ENCODE assay signal across 10 cellular contexts in the genomic region with DNA sequence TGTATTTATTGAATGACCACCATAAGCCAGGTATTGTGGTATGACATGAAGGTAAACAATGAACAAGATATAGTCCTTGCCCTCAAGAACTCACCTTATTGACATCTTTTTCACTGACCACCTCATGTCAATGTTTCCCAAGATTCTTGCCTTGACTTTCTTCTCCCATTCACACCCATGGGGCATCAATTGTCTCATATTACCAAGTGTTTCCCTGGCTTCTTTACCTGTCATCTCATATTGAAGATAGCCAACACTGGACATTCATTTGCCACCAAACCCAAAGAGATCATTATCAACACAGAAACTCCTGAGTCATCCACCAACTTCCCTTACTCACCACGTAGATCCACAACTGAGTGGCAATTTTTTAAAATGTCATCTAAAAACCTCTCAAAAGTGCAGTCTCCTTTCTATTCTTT. TPM values are rescaled to one million over a fixed set of nuclear protein-coding genes. Genes with fewer than 3 reads are reported as not detected.
DNase-seq lines count a peak whose midpoint lies in the region; ATAC-seq, FAIRE-seq and TF ChIP-seq lines count a peak whose summit lies in the region.
"Had no signal": no experiment of that assay in that cellular context is flagged by ENCODE, and none has a peak within 500 bp of the region (broad histone marks: within the 10 kb centered on the region; RNA-seq: fewer than 3 reads in every experiment).

No MANE protein-coding gene starts in this region.

- BruUV-seq in HepG2 (replicated peaks; lab: Mats Ljungman, UMichigan) = no TSS peak

- peak; percentile 60 for DNase-seq in NB4 (ENCODE audit: low read depth)
- no peak for DNase-seq in HepG2 (ENCODE audit: low spot score)
- DNase-seq in UCSD-AML1 (lab: John Stamatoyannopoulos, UW; ENCODE audit: unreplicated experiment) = no peak
- no peak for DNase-seq in HK-2 (ENCODE audit: unreplicated experiment)
- no peak for DNase-seq in stimulated activated CD4-positive, alpha-beta T cell treated with anti-CD3 and anti-CD28 coated beads, Interleukin-2, amount 100 ng/mL, for 24 hours
- DNase-seq: activated CD8-positive, alpha-beta memory T cell treated with anti-CD3 and anti-CD28 coated beads, Interleukin-2, amount 50 U/mL, for 4 hours; right lobe of liver had no signal

- no peak overlapping the region for H2AFZ ChIP-seq in HepG2 (ENCODE audit: low read length)

- intact Hi-C loops in HepG2 (cut with micrococcal nuclease; ENCODE audit: unreplicated experiment) = loop anchor here (10.0 kb wide), 1 partner anchor 1737 kb away; no protein-coding TSS in a partner anchor

- ATAC-seq in GM18907 (IDR thresholded peaks at IDR 0.05; ENCODE audit: unreplicated experiment) (peak; percentile 55), HG02642 (IDR thresholded peaks at IDR 0.05; ENCODE audit: poor library complexity, unreplicated experiment) (peak; percentile 52), HepG2 (no peak), GM19397 (IDR thresholded peaks at IDR 0.05; ENCODE audit: unreplicated experiment) (no peak)

- no peaks in the 10 kb centered on the region for H3K79me2 ChIP-seq in HepG2 (ENCODE audit: insufficient read depth, low read length)

- H4K20me1 ChIP-seq in HepG2 (ENCODE audit: insufficient read depth, low read length) = no peaks in the 10 kb centered on the region

- H3K36me3 ChIP-seq in HepG2 (replicated peaks in 1 of 2; ENCODE audit: control insufficient read depth in 1 of 2, insufficient read depth in 2 of 2, low read length in 2 of 2) = no peaks in the 10 kb centered on the region
- H3K36me3 ChIP-seq: right lobe of liver had no signal

- WGBS in HepG2 (ENCODE audit: low lambda C conversion rate) = 13% methylated on average over 1 of the region's 1 CpG

- POLR2A ChIA-PET in HepG2 (lab: Yijun Ruan, JAX) = no interaction called here

- TF ChIP-seq POLR2A in NB4 (IDR thresholded peaks at IDR 0.05; ENCODE audit: extremely low read depth, insufficient read length) = no peak
- no peak for TF ChIP-seq POLR2A in HepG2 (IDR thresholded peaks at IDR 0.05; ENCODE audit: insufficient read depth in 1 of 2, low read depth in 2 of 2, low read length in 2 of 2)

- H3K4me2 ChIP-seq in HepG2 (ENCODE audit: low read depth, low read length) = no peak overlapping the region

- H3K4me3 ChIP-seq in NB4 (ENCODE audit: low read depth, low read length) (no peak overlapping the region), HepG2 (replicated peaks in 1 of 3; ENCODE audit: insufficient read depth in 1 of 3, low read depth in 2 of 3, low read length in 3 of 3) (no peak overlapping the region)
- H3K4me3 ChIP-seq: right lobe of liver had no signal

- no peaks in the 10 kb centered on the region; a peak in 1 of 5 replicates for H3K27me3 ChIP-seq in HepG2 (ENCODE audit: control insufficient read depth in 1 of 2, insufficient read depth in 2 of 2, low read length in 2 of 2)
- H3K27me3 ChIP-seq: right lobe of liver had no signal

- no peak overlapping the region for H3K27ac ChIP-seq in HepG2 (ENCODE audit: extremely low read length, insufficient read depth, low read length)
- H3K27ac ChIP-seq: right lobe of liver had no signal

- FAIRE-seq in HepG2 (lab: Jason Lieb, UNC) = no peak

- no peak for TF ChIP-seq EP300 in HepG2 (IDR thresholded peaks at IDR 0.05; ENCODE audit: low read depth in 2 of 2, low read length in 2 of 2)
- TF ChIP-seq EP300 in HepG2 (CRISPR knock-in tag; IDR thresholded peaks at IDR 0.05; ENCODE audit: borderline replicate concordance) = no peak

- in situ Hi-C loops in HepG2 (cut with HindIII; ENCODE audit: extremely low pct_ligation_motif_present, low pct_unique_long_range_greater_than_20kb) = no loop called here

- H3K9ac ChIP-seq in HepG2 (ENCODE audit: insufficient read depth, low read depth, low read length) = no peak overlapping the region

- CTCF ChIA-PET in HepG2 (lab: Yijun Ruan, JAX; ENCODE audit: low intra/inter-chr PET ratio, low total read pairs) = no interaction called here

- TF ChIP-seq CTCF in NB4 (IDR thresholded peaks at IDR 0.05; ENCODE audit: low read depth, low read length) (no peak), HepG2 (CRISPR knock-in tag; IDR thresholded peaks at IDR 0.05) (no peak)

- TF ChIP-seq RAD21 in HepG2 (CRISPR knock-in tag; IDR thresholded peaks at IDR 0.05) = no peak

- H3K9me3 ChIP-seq in HepG2 (ENCODE audit: low read length) = no peaks in the 10 kb centered on the region
- H3K9me3 ChIP-seq: right lobe of liver had no signal

- peaks cover 13% of the 10 kb centered on the region; the same call in 1 of the 2 replicates for H3K4me1 ChIP-seq in HepG2 (ENCODE audit: insufficient read depth, low read length)
- H3K4me1 ChIP-seq: right lobe of liver had no signal

TF ChIP-seq in HepG2, 621 proteins besides CTCF, POLR2A, EP300 and RAD21:
- peak; percentile 25; the same call in 1 of the 2 replicates for TF ChIP-seq NFE2L2 (IDR thresholded peaks at IDR 0.05; ENCODE audit: low read length)
- TF ChIP-seq JUND (CRISPR knock-in tag; IDR thresholded peaks at IDR 0.05) = no peak

RNA-seq across cellular contexts. Expression of a gene that starts 2.2 kb away (rescaled TPM):
- total RNA-seq in HepG2 (2016; rRNA removed; fragmentation: Illumina TruSeq; extraction: Trizol) = 0.15 TPM in 1 of 2 replicates, not detected in the other
- total RNA-seq in HepG2 (2016; cell fraction: cytosol; rRNA removed; fragmentation: Illumina TruSeq; extraction: Trizol; ENCODE audit: low read depth) = not detected in 2 replicates
- total RNA-seq in HepG2 (2016; cell fraction: insoluble cytoplasmic fraction; rRNA removed; fragmentation: Illumina TruSeq; extraction: Trizol) = 0.35 and 0.40 TPM in 2 replicates
- 0.24 TPM in 1 of 2 replicates, not detected in the other for total RNA-seq in HepG2 (2016; cell fraction: membrane; rRNA removed; fragmentation: Illumina TruSeq; extraction: Trizol)
- total RNA-seq in HepG2 (2016; cell fraction: nucleus; rRNA removed; fragmentation: Illumina TruSeq; extraction: Trizol) = 0.50 TPM in 1 of 2 replicates, not detected in the other
- 0.42 and 0.69 TPM in 2 replicates for polyA plus RNA-seq in HepG2 (2011; rRNA removed)
- polyA plus RNA-seq in HepG2 (2011; cell fraction: cytosol; rRNA removed) = 0.38 TPM in 1 of 2 replicates, not detected in the other
- polyA plus RNA-seq in HepG2 (2011; cell fraction: nucleus; rRNA removed) = 0.14 and 1.0 TPM in 2 replicates
- polyA plus RNA-seq in HepG2 (2012) = 1.1 TPM in 1 of 2 replicates, not detected in the other
- 0.28 TPM in 1 of 2 replicates, not detected in the other for polyA plus RNA-seq in HepG2 (2016; cell fraction: cytosol; fragmentation: Illumina TruSeq; extraction: Trizol; ENCODE audit: low read depth)
- polyA plus RNA-seq in HepG2 (2016; cell fraction: insoluble cytoplasmic fraction; fragmentation: Illumina TruSeq; extraction: Trizol; ENCODE audit: low read depth) = 0.75 TPM in 1 of 2 replicates, not detected in the other
- not detected in 2 replicates for polyA plus RNA-seq in HepG2 (2016; cell fraction: membrane; fragmentation: Illumina TruSeq; extraction: Trizol; ENCODE audit: low read depth)
- not detected in 2 replicates for polyA plus RNA-seq in HepG2 (2016; cell fraction: nucleus; fragmentation: Illumina TruSeq; extraction: Trizol; ENCODE audit: insufficient read depth, low read depth)
- polyA minus RNA-seq in HepG2 (2011; rRNA and poly(A)+ RNA removed; ENCODE audit: low replicate concordance) = 3.6 and 4.1 TPM in 2 replicates
- 1.2 TPM in 1 of 2 replicates, not detected in the other for polyA minus RNA-seq in HepG2 (2011; cell fraction: cytosol; rRNA and poly(A)+ RNA removed)
- 3.5 and 6.1 TPM in 2 replicates for polyA minus RNA-seq in HepG2 (2011; cell fraction: nucleus; rRNA and poly(A)+ RNA removed)

RNA-seq across cellular contexts. Expression of a gene that starts 15.1 kb away (rescaled TPM):
- 27.1 and 29.3 TPM in 2 replicates for total RNA-seq in HepG2 (2016; rRNA removed; fragmentation: Illumina TruSeq; extraction: Trizol)
- 7.2 and 7.8 TPM in 2 replicates for total RNA-seq in HepG2 (2016; cell fraction: cytosol; rRNA removed; fragmentation: Illumina TruSeq; extraction: Trizol; ENCODE audit: low read depth)
- total RNA-seq in HepG2 (2016; cell fraction: insoluble cytoplasmic fraction; rRNA removed; fragmentation: Illumina TruSeq; extraction: Trizol) = 28.1 and 29.7 TPM in 2 replicates
- total RNA-seq in HepG2 (2016; cell fraction: membrane; rRNA removed; fragmentation: Illumina TruSeq; extraction: Trizol) = 17.7 and 19.4 TPM in 2 replicates
- 22.2 and 30.9 TPM in 2 replicates for total RNA-seq in HepG2 (2016; cell fraction: nucleus; rRNA removed; fragmentation: Illumina TruSeq; extraction: Trizol)
- 13.5 and 16.0 TPM in 2 replicates for polyA plus RNA-seq in HepG2 (2011; rRNA removed)
- 10.8 and 15.7 TPM in 2 replicates for polyA plus RNA-seq in HepG2 (2011; cell fraction: cytosol; rRNA removed)
- polyA plus RNA-seq in HepG2 (2011; cell fraction: nucleus; rRNA removed) = 9.6 and 10.9 TPM in 2 replicates
- polyA plus RNA-seq in HepG2 (2012) = 27.0 and 29.9 TPM in 2 replicates
- polyA plus RNA-seq in HepG2 (2016; cell fraction: cytosol; fragmentation: Illumina TruSeq; extraction: Trizol; ENCODE audit: low read depth) = 4.6 and 5.0 TPM in 2 replicates
- 37.8 and 40.1 TPM in 2 replicates for polyA plus RNA-seq in HepG2 (2016; cell fraction: insoluble cytoplasmic fraction; fragmentation: Illumina TruSeq; extraction: Trizol; ENCODE audit: low read depth)
- 12.8 and 13.1 TPM in 2 replicates for polyA plus RNA-seq in HepG2 (2016; cell fraction: membrane; fragmentation: Illumina TruSeq; extraction: Trizol; ENCODE audit: low read depth)
- 26.3 and 28.6 TPM in 2 replicates for polyA plus RNA-seq in HepG2 (2016; cell fraction: nucleus; fragmentation: Illumina TruSeq; extraction: Trizol; ENCODE audit: insufficient read depth, low read depth)
- polyA minus RNA-seq in HepG2 (2011; rRNA and poly(A)+ RNA removed; ENCODE audit: low replicate concordance) = 9.5 and 10.5 TPM in 2 replicates
- polyA minus RNA-seq in HepG2 (2011; cell fraction: cytosol; rRNA and poly(A)+ RNA removed) = 21.7 and 23.8 TPM in 2 replicates
- polyA minus RNA-seq in HepG2 (2011; cell fraction: nucleus; rRNA and poly(A)+ RNA removed) = 51.0 and 64.8 TPM in 2 replicates

Comparison
In these comparisons a context has a peak if more than half of its experiments do, and no peak if none do; other contexts are left out.
1. ATAC-seq: peak in GM18907 (single experiment) and HG02642 (single experiment); none in HepG2 (single experiment) and GM19397 (single experiment).